In the genomic region with DNA sequence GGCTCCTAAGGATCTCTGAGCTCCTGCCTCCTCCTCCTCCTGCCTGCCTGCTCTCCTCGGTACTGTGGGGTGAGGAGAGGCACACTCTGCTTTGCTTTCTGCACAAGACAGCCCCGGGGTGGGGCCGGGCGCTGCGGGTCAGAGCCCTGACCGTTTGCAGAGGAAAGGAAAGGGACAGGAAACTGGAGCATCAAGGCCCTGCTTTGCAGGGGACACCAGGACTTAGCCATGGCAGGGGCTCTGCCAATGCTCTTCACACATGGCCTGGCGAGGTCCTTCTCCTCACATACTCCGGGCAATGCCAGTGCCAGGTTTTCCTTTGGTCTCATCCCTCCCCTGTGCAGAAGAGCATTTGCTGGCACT, we compare ENCODE assay signal across 20 cellular contexts. TPM values are rescaled to one million over a fixed set of nuclear protein-coding genes. Genes with fewer than 3 reads are reported as not detected.
"Had no signal": no experiment of that assay in that cellular context is flagged by ENCODE, and none has a peak within 500 bp of the region (broad histone marks: within the 10 kb centered on the region; RNA-seq: fewer than 3 reads in every experiment).

No MANE protein-coding gene starts in this region.

- ATAC-seq: activated T-helper 17 cell treated with anti-CD3 and anti-CD28 coated beads, Interleukin-2, amount 50 U/mL, for 72 hours; gastrocnemius medialis; heart left ventricle; left lung; naive thymus-derived CD8-positive, alpha-beta T cell; stimulated activated naive B cell treated with anti-CD40 and anti-IgM and Interleukin-4, amounts not matched to agents 10 μg/mL and 1 μg/mL and 100 μg/mL, for 72 hours; T-cell had no signal

- H3K27ac ChIP-seq: gastrocnemius medialis, heart left ventricle, left lung, prostate gland, thyroid gland, uterus had no signal

- H3K4me3 ChIP-seq: dorsolateral prefrontal cortex, gastrocnemius medialis, heart left ventricle, left lung, prostate gland, thyroid gland, uterus had no signal

- H3K36me3 ChIP-seq: gastrocnemius medialis, heart left ventricle, left lung, prostate gland, thyroid gland, uterus had no signal

- H3K27me3 ChIP-seq: thyroid gland, uterus had no signal

- FAIRE-seq: astrocyte had no signal

- H3K4me1 ChIP-seq: gastrocnemius medialis, prostate gland, thyroid gland, uterus had no signal

- H3K9me3 ChIP-seq: gastrocnemius medialis, left lung, prostate gland, thyroid gland, uterus had no signal

- DNase-seq: activated CD4-positive, alpha-beta T cell treated with anti-CD3 and anti-CD28 coated beads, Interleukin-2, amount 50 U/mL, for 4 hours; activated CD4-positive, CD25-positive, alpha-beta regulatory T cell treated with anti-CD3 and anti-CD28 coated beads, Interleukin-2, amount 50 U/mL, for 72 hours; activated naive CD4-positive, alpha-beta T cell treated with Interleukin-2 at 50 U/mL for 16 hours; activated T-cell treated with anti-CD3 and anti-CD28 coated beads for 4 hours; endodermal cell; gastrocnemius medialis; heart left ventricle; left lung; naive thymus-derived CD8-positive, alpha-beta T cell; occipital lobe; stimulated activated CD4-positive, alpha-beta T cell treated with anti-CD3 and anti-CD28 coated beads, Interleukin-2, amount 100 ng/mL, for 48 hours; stimulated activated naive B cell treated with anti-CD40 and anti-IgM and Interleukin-4, amounts not matched to agents 10 μg/mL and 1 μg/mL and 100 μg/mL, for 72 hours; T-cell; T-helper 9 cell; thyroid gland; uterus had no signal

RNA-seq across cellular contexts. Expression of gene DOC2B, which starts 23.7 kb away (rescaled TPM):
- polyA plus RNA-seq: naive thymus-derived CD8-positive, alpha-beta T cell had no signal
